ENCODE assay signal across 10 cellular contexts in genomic region chr16:88790312-88791150, GRCh38. TPM values are rescaled to one million over a fixed set of nuclear protein-coding genes. Genes with fewer than 3 reads are reported as not detected.
DNase-seq lines count a peak whose midpoint lies in the region; ATAC-seq and TF ChIP-seq lines count a peak whose summit lies in the region.
"Had no signal": no experiment of that assay in that cellular context is flagged by ENCODE, and none has a peak within 500 bp of the region (broad histone marks: within the 10 kb centered on the region; RNA-seq: fewer than 3 reads in every experiment).

No MANE protein-coding gene starts in this region.

- peak overlapping the region; percentile 61 for H3K4me3 Mint-ChIP-seq in activated CD4-positive, alpha-beta T cell treated with anti-CD3 and anti-CD28 coated beads for 36 hours

- H3K79me2 ChIP-seq in PC-9 (ENCODE audit: low read depth) = no peaks in the 10 kb centered on the region

- H3K4me1 ChIP-seq in gastrocnemius medialis (no peaks in the 10 kb centered on the region), PC-9 (replicated peaks; ENCODE audit: insufficient read depth) (no peaks in the 10 kb centered on the region)

- H3K36me3 Mint-ChIP-seq in activated CD4-positive, alpha-beta T cell treated with anti-CD3 and anti-CD28 coated beads for 36 hours (ENCODE audit: low read depth) = no peaks in the 10 kb centered on the region

- ATAC-seq in activated CD4-positive, alpha-beta T cell treated with anti-CD3 and anti-CD28 coated beads for 36 hours = peak; percentile 82
- ATAC-seq in gastrocnemius medialis = no peak
- no peak for ATAC-seq in GM18861 (IDR thresholded peaks at IDR 0.05; ENCODE audit: unreplicated experiment)

- H3K4me2 ChIP-seq in PC-9 = no peak overlapping the region

- no peaks in the 10 kb centered on the region for H3K27me3 Mint-ChIP-seq in activated CD4-positive, alpha-beta T cell treated with anti-CD3 and anti-CD28 coated beads for 36 hours

- POLR2A ChIA-PET in activated CD4-positive, alpha-beta T cell treated with anti-CD3 and anti-CD28 coated beads for 36 hours (lab: Charles Lee) = interaction anchor here (0.6 kb wide), 1 partner anchor 171 kb away, joined by 3 read pairs; no protein-coding TSS in a partner anchor
- POLR2A ChIA-PET in PC-9 (lab: Charles Lee; ENCODE audit: unreplicated experiment) = no interaction called here

- no peaks in the 10 kb centered on the region for H3K9me3 Mint-ChIP-seq in activated CD4-positive, alpha-beta T cell treated with anti-CD3 and anti-CD28 coated beads for 36 hours (ENCODE audit: low read depth)

- DNase-seq in DMS53 (lab: John Stamatoyannopoulos, UW) = peak; percentile 73
- DNase-seq in DMS53 treated with DMSO at 0.1 percent for 48 hours (lab: John Stamatoyannopoulos, UW; ENCODE audit: unreplicated experiment) = no peak
- peak; percentile 83 for DNase-seq in activated CD4-positive, alpha-beta T cell treated with anti-CD3 and anti-CD28 coated beads for 36 hours
- DNase-seq in glomerular visceral epithelial cell (ENCODE audit: extremely low spot score) = peak; percentile 46
- peak; percentile 66 for DNase-seq in stimulated activated naive CD4-positive, alpha-beta T cell treated with Interleukin-2 at 50 U/mL for 16 hours (lab: John Stamatoyannopoulos, UW)
- no peak for DNase-seq in gastrocnemius medialis
- DNase-seq in PC-9 = no peak

- CTCF ChIA-PET in activated CD4-positive, alpha-beta T cell treated with anti-CD3 and anti-CD28 coated beads for 36 hours (lab: Charles Lee) = no interaction called here
- CTCF ChIA-PET in PC-9 (lab: Charles Lee) = no interaction called here

- TF ChIP-seq CTCF in gastrocnemius medialis (IDR thresholded peaks at IDR 0.05 in 4 of 5, conservative IDR thresholded peaks at IDR 0.05 in 1 of 5) = no peak
- TF ChIP-seq CTCF in PC-9 (conservative IDR thresholded peaks at IDR 0.05) = no peak

- BruUV-seq in PC-9 (replicated peaks; lab: Mats Ljungman, UMichigan) = no TSS peak

- peaks cover 45% of the 10 kb centered on the region for H3K4me1 Mint-ChIP-seq in activated CD4-positive, alpha-beta T cell treated with anti-CD3 and anti-CD28 coated beads for 36 hours

- TF ChIP-seq POLR2A in gastrocnemius medialis (IDR thresholded peaks at IDR 0.05) = no peak

- H3K36me3 ChIP-seq in gastrocnemius medialis (no peaks in the 10 kb centered on the region), PC-9 (ENCODE audit: low read depth) (no peaks in the 10 kb centered on the region)

- H3K9me2 ChIP-seq in PC-9 (ENCODE audit: insufficient read depth) = no peaks in the 10 kb centered on the region

- H3K27ac ChIP-seq in gastrocnemius medialis = no peak overlapping the region
- no peak overlapping the region for H3K27ac ChIP-seq in PC-9
- H3K27ac ChIP-seq: 22Rv1, SK-N-MC had no signal

- H3K27me3 ChIP-seq in gastrocnemius medialis (peaks cover 17 to 25% (median 24%) of the 10 kb centered on the region in 3 donors), PC-9 (ENCODE audit: insufficient read depth, low read depth) (no peaks in the 10 kb centered on the region)

- H3K27ac Mint-ChIP-seq in activated CD4-positive, alpha-beta T cell treated with anti-CD3 and anti-CD28 coated beads for 36 hours = peak overlapping the region; percentile 79

- intact Hi-C loops in activated CD4-positive, alpha-beta T cell treated with anti-CD3 and anti-CD28 coated beads for 36 hours (cut with DNase I, micrococcal nuclease) = no loop called here
- intact Hi-C loops in gastrocnemius medialis (cut with DNase I; ENCODE audit: low total_unique reads) = no loop called here
- intact Hi-C loops in PC-9 (cut with micrococcal nuclease; ENCODE audit: unreplicated experiment) = no loop called here

- no peaks in the 10 kb centered on the region for H4K20me1 ChIP-seq in PC-9 (ENCODE audit: insufficient read depth)

- in situ Hi-C loops in gastrocnemius medialis (cut with MboI; ENCODE audit: low sequenced_read_pairs in 4 of 4) = no loop called here

- H3K9me3 ChIP-seq in gastrocnemius medialis (no peaks in the 10 kb centered on the region), PC-9 (ENCODE audit: insufficient read depth, low read depth) (no peaks in the 10 kb centered on the region)

- H3K4me3 ChIP-seq in gastrocnemius medialis (no peak overlapping the region), PC-9 (no peak overlapping the region)
- H3K4me3 ChIP-seq: SK-N-MC had no signal

- H3F3A ChIP-seq in PC-9 (ENCODE audit: insufficient read depth, low read depth) = peaks cover 6% of the 10 kb centered on the region; the same call in 1 of the 2 replicates

- no peak overlapping the region for H2AFZ ChIP-seq in PC-9

RNA-seq across cellular contexts. Expression of gene PIEZO1, which starts 5.5 kb away (rescaled TPM):
- 100 to 1,000 TPM; 105 to 126 TPM for total RNA-seq in activated CD4-positive, alpha-beta T cell treated with anti-CD3 and anti-CD28 coated beads for 36 hours
- 10 to 100 TPM in 3 of 4 donors, 1 to 10 TPM in 1; 9.0 to 37.0 (median 16.5) TPM for total RNA-seq in gastrocnemius medialis
- total RNA-seq in PC-9 (2021) = 391 and 426 TPM in 2 replicates

RNA-seq across cellular contexts. Expression of gene CDT1, which starts 13.1 kb away (rescaled TPM):
- 100 to 1,000 TPM; 136 to 182 TPM for total RNA-seq in activated CD4-positive, alpha-beta T cell treated with anti-CD3 and anti-CD28 coated beads for 36 hours
- total RNA-seq in gastrocnemius medialis = 1 to 10 TPM in 1 of 4 donors, under 1 TPM in 2, not detected in 1; 0.31 to 2.5 (median 0.42) TPM
- 73.2 and 95.4 TPM in 2 replicates for total RNA-seq in PC-9 (2021)

RNA-seq across cellular contexts. Expression of gene APRT, which starts 21.2 kb away (rescaled TPM):
- total RNA-seq in activated CD4-positive, alpha-beta T cell treated with anti-CD3 and anti-CD28 coated beads for 36 hours = 100 to 1,000 TPM; 105 to 179 TPM
- 10 to 100 TPM; 56.2 to 78.7 (median 62.4) TPM for total RNA-seq in gastrocnemius medialis
- 213 and 226 TPM in 2 replicates for total RNA-seq in PC-9 (2021)

Comparison
In these comparisons a context has a peak if more than half of its experiments do, and no peak if none do; other contexts are left out.
1. DNase-seq: peak in DMS53 (single experiment), activated CD4-positive, alpha-beta T cell treated with anti-CD3 and anti-CD28 coated beads for 36 hours (single experiment), glomerular visceral epithelial cell (single experiment) and stimulated activated naive CD4-positive, alpha-beta T cell treated with Interleukin-2 at 50 U/mL for 16 hours (single experiment); none in DMS53 treated with DMSO at 0.1 percent for 48 hours (single experiment), gastrocnemius medialis (0 of 2) and PC-9 (0 of 2).
2. RNA of gene CDT1, which starts 13.1 kb away (total RNA-seq): 136 to 182 TPM in activated CD4-positive, alpha-beta T cell treated with anti-CD3 and anti-CD28 coated beads for 36 hours and 73.2 to 95.4 TPM in PC-9; 0.31 to 2.5 TPM in gastrocnemius medialis; every median in the first group is over 10 times any median in the second.